In genomic region chr1:226111109-226111864, GRCh38 we compare ENCODE assay signal across 8 cellular contexts. TPM values are rescaled to one million over a fixed set of nuclear protein-coding genes. Genes with fewer than 3 reads are reported as not detected.
DNase-seq lines count a peak whose midpoint lies in the region; ATAC-seq lines count a peak whose summit lies in the region.

No MANE protein-coding gene starts in this region.

- no peaks in the 10 kb centered on the region for H3K9me3 ChIP-seq in ectodermal cell (ENCODE audit: control insufficient read depth, low read length)
- no peaks in the 10 kb centered on the region for H3K9me3 ChIP-seq in neuron (ENCODE audit: low read length)

- H2AFZ ChIP-seq in neuron (ENCODE audit: low read depth, low read length), result peak overlapping the region; percentile 91

- H3K27me3 ChIP-seq in ectodermal cell (ENCODE audit: control insufficient read depth, insufficient read depth, low read length, poor library complexity, severe bottlenecking) (peaks cover 20% of the 10 kb centered on the region), neuron (ENCODE audit: insufficient read depth, low read length) (no peaks in the 10 kb centered on the region)

- H3K4me3 ChIP-seq in ectodermal cell (ENCODE audit: insufficient read depth, low read depth, low read length) (peak overlapping the region; percentile 58), neuron (ENCODE audit: low read length) (peak overlapping the region; percentile 68)

- no peak overlapping the region for H3K27ac ChIP-seq in ectodermal cell (ENCODE audit: insufficient read depth, low read depth, low read length, poor library complexity, severe bottlenecking)

- peaks cover 18% of the 10 kb centered on the region for H3K4me1 ChIP-seq in ectodermal cell (ENCODE audit: control insufficient read depth, insufficient read depth, low read length)
- H3K4me1 ChIP-seq in neuron (ENCODE audit: insufficient read depth, low read length), result peaks cover 31% of the 10 kb centered on the region

- peak; percentile 68 for DNase-seq in COLO668 (lab: John Stamatoyannopoulos, UW; ENCODE audit: unreplicated experiment)
- DNase-seq in NCI-H2171 (lab: John Stamatoyannopoulos, UW), result peak; percentile 82
- no peak for DNase-seq in glomerular visceral epithelial cell (ENCODE audit: extremely low spot score)
- DNase-seq in GOT3 (lab: John Stamatoyannopoulos, UW), result no peak

- H3K36me3 ChIP-seq in ectodermal cell (ENCODE audit: control insufficient read depth, insufficient read depth, low read length) (no peaks in the 10 kb centered on the region), neuron (ENCODE audit: insufficient read depth, low read length) (no peaks in the 10 kb centered on the region)

- 31 to 34% methylated on average over 11 of the region's 11 CpGs for WGBS in ectodermal cell, 2 experiments

- ATAC-seq in GM18520 (IDR thresholded peaks at IDR 0.05; ENCODE audit: unreplicated experiment), result no peak
- ATAC-seq in GM19351 (IDR thresholded peaks at IDR 0.05; ENCODE audit: unreplicated experiment), result no peak

RNA-seq across cellular contexts. Expression of gene H3-3A, which starts 48.8 kb away (rescaled TPM):
- 1,817 TPM for polyA plus RNA-seq in ectodermal cell (2013, experiment 1 of 4)
- 1,759 TPM for polyA plus RNA-seq in ectodermal cell (2013, experiment 2 of 4)
- 1,403 TPM for polyA plus RNA-seq in ectodermal cell (2013, experiment 3 of 4)
- polyA plus RNA-seq in ectodermal cell (2013, experiment 4 of 4), result 1,529 TPM

Comparison
In these comparisons a context has a peak if more than half of its experiments do, and no peak if none do; other contexts are left out.
1. DNase-seq: peak in COLO668 (single experiment) and NCI-H2171 (single experiment); none in glomerular visceral epithelial cell (single experiment) and GOT3 (single experiment).